In the genomic region with DNA sequence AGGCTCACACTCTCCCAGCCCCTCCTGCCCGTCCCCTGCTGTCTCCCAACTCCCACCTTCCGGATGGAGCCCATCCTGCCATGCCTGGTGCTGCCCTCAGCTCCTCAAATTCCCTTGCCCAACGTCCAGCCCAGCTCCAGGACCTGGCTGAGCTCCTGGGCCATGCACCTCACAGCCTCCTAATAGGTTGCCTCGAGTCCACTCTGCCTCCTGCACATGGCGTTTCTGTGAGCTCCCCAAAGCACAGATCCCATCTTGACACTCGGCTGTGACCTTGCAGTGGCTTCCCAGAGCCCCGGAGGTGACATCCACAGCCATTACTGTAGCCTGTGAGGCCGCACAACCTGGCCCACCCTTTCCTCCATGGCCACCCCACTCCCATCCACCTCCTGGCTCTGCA, we compare ENCODE assay signal across 2 cellular contexts.
TF ChIP-seq lines count a peak whose summit lies in the region.

No MANE protein-coding gene starts in this region.

TF ChIP-seq in IMR-90, 13 proteins besides CTCF, POLR2A, EP300 and RAD21:
- TF ChIP-seq, protein P1, sequence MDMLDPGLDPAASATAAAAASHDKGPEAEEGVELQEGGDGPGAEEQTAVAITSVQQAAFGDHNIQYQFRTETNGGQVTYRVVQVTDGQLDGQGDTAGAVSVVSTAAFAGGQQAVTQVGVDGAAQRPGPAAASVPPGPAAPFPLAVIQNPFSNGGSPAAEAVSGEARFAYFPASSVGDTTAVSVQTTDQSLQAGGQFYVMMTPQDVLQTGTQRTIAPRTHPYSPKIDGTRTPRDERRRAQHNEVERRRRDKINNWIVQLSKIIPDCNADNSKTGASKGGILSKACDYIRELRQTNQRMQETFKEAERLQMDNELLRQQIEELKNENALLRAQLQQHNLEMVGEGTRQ (IDR thresholded peaks at IDR 0.05; ENCODE audit: low read depth, low read length), result no peak
- no peak for TF ChIP-seq SMC3 (IDR thresholded peaks at IDR 0.05; ENCODE audit: low read depth, low read length)

TF ChIP-seq in H1, 55 proteins besides CTCF, POLR2A, EP300 and RAD21:
- TF ChIP-seq ZNF274 (IDR thresholded peaks at IDR 0.05; ENCODE audit: borderline replicate concordance, extremely low read depth, low read length) (no peak), KDM1A (IDR thresholded peaks at IDR 0.05; ENCODE audit: borderline replicate concordance, low read length) (no peak), TEAD4 (IDR thresholded peaks at IDR 0.05; ENCODE audit: low read depth, low read length) (no peak), POU5F1 (IDR thresholded peaks at IDR 0.05; ENCODE audit: low read depth, low read length) (no peak), RFX5 (IDR thresholded peaks at IDR 0.05; ENCODE audit: borderline replicate concordance, low read depth, low read length) (no peak), NRF1 (IDR thresholded peaks at IDR 0.05; ENCODE audit: low read depth, low read length) (no peak), CEBPB (IDR thresholded peaks at IDR 0.05; ENCODE audit: low read depth, low read length) (no peak), FOSL1 (IDR thresholded peaks at IDR 0.05; ENCODE audit: insufficient read depth, low read depth, low read length) (no peak)
